Comparison of ENCODE assay signal across 4 cellular contexts in the genomic region with DNA sequence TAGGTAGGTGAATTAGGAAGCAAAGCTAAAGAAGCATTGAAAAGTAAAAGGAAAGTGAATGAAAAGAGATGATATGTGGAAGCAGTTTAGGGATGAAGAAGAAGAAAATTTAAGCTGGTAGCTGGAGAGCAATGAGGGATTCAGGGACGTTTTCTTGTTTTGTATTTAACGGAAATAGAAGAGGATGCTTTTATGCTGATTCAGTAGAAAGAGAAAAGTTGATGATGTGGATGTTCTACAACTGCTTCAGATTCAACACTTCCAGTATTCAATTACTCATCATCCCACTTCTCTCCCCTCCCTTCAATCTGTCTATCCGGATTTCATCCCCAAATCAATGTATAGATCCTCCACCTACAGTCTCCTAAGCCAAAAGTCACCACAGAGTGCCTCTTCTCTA.
TF ChIP-seq lines count a peak whose summit lies in the region.

No MANE protein-coding gene starts in this region.

TF ChIP-seq in SK-N-SH, 30 proteins besides CTCF, POLR2A, EP300 and RAD21 (continues in another document):
- TF ChIP-seq FOXJ3 (CRISPR knock-in tag; IDR thresholded peaks at IDR 0.05) = no peak
- TF ChIP-seq RCOR1 (IDR thresholded peaks at IDR 0.05; ENCODE audit: low read length) = no peak
- no peak for TF ChIP-seq SMC3 (IDR thresholded peaks at IDR 0.05; ENCODE audit: low read depth, low read length)
- TF ChIP-seq RFX5 (IDR thresholded peaks at IDR 0.05; ENCODE audit: low read length) = no peak
- TF ChIP-seq GATA2 (CRISPR knock-in tag; IDR thresholded peaks at IDR 0.05) = no peak
- no peak for TF ChIP-seq NRF1 (IDR thresholded peaks at IDR 0.05; ENCODE audit: low read depth, low read length)
- no peak for TF ChIP-seq MEF2A (IDR thresholded peaks at IDR 0.05; ENCODE audit: borderline replicate concordance, low read depth)
- no peak for TF ChIP-seq JUND (IDR thresholded peaks at IDR 0.05)
- TF ChIP-seq TEAD4 (IDR thresholded peaks at IDR 0.05; ENCODE audit: borderline replicate concordance, insufficient read depth) = no peak
- TF ChIP-seq, protein P1, sequence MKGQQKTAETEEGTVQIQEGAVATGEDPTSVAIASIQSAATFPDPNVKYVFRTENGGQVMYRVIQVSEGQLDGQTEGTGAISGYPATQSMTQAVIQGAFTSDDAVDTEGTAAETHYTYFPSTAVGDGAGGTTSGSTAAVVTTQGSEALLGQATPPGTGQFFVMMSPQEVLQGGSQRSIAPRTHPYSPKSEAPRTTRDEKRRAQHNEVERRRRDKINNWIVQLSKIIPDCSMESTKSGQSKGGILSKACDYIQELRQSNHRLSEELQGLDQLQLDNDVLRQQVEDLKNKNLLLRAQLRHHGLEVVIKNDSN (IDR thresholded peaks at IDR 0.05; ENCODE audit: borderline replicate concordance, low read depth) = no peak
- TF ChIP-seq CHD2 (IDR thresholded peaks at IDR 0.05; ENCODE audit: low read length, partially characterized antibody) = no peak
- TF ChIP-seq, protein P2, sequence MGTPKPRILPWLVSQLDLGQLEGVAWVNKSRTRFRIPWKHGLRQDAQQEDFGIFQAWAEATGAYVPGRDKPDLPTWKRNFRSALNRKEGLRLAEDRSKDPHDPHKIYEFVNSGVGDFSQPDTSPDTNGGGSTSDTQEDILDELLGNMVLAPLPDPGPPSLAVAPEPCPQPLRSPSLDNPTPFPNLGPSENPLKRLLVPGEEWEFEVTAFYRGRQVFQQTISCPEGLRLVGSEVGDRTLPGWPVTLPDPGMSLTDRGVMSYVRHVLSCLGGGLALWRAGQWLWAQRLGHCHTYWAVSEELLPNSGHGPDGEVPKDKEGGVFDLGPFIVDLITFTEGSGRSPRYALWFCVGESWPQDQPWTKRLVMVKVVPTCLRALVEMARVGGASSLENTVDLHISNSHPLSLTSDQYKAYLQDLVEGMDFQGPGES (IDR thresholded peaks at IDR 0.05; ENCODE audit: low read depth, low read length) = no peak
- no peak for TF ChIP-seq TCF12 (IDR thresholded peaks at IDR 0.05)
- no peak for TF ChIP-seq GABPA (IDR thresholded peaks at IDR 0.05; ENCODE audit: low read depth)
- no peak for TF ChIP-seq ELF1 (IDR thresholded peaks at IDR 0.05)
- TF ChIP-seq FOXM1 (IDR thresholded peaks at IDR 0.05; ENCODE audit: low read depth) = no peak
- no peak for TF ChIP-seq RXRA (IDR thresholded peaks at IDR 0.05; ENCODE audit: borderline replicate concordance, low read depth)
- no peak for TF ChIP-seq NFIC (IDR thresholded peaks at IDR 0.05; ENCODE audit: borderline replicate concordance)
- no peak for TF ChIP-seq SIN3A (IDR thresholded peaks at IDR 0.05; ENCODE audit: borderline replicate concordance, low read depth, low read length)

TF ChIP-seq in SK-N-SH treated with all-trans-retinoic acid at 6 μM for 48 hours, 23 proteins besides CTCF, POLR2A, EP300 and RAD21:
- no peak for TF ChIP-seq RARB (CRISPR knock-in tag; IDR thresholded peaks at IDR 0.05)
- TF ChIP-seq BACH2 (CRISPR knock-in tag; IDR thresholded peaks at IDR 0.05; ENCODE audit: borderline replicate concordance) = no peak
- no peak for TF ChIP-seq ZFP3 (CRISPR knock-in tag; IDR thresholded peaks at IDR 0.05)
- no peak for TF ChIP-seq TOX (CRISPR knock-in tag; IDR thresholded peaks at IDR 0.05; ENCODE audit: borderline replicate concordance)
- no peak for TF ChIP-seq ESRRG (CRISPR knock-in tag; IDR thresholded peaks at IDR 0.05)
- TF ChIP-seq ARNTL (CRISPR knock-in tag; IDR thresholded peaks at IDR 0.05; ENCODE audit: borderline replicate concordance, low read depth) = no peak
- TF ChIP-seq, protein P3, sequence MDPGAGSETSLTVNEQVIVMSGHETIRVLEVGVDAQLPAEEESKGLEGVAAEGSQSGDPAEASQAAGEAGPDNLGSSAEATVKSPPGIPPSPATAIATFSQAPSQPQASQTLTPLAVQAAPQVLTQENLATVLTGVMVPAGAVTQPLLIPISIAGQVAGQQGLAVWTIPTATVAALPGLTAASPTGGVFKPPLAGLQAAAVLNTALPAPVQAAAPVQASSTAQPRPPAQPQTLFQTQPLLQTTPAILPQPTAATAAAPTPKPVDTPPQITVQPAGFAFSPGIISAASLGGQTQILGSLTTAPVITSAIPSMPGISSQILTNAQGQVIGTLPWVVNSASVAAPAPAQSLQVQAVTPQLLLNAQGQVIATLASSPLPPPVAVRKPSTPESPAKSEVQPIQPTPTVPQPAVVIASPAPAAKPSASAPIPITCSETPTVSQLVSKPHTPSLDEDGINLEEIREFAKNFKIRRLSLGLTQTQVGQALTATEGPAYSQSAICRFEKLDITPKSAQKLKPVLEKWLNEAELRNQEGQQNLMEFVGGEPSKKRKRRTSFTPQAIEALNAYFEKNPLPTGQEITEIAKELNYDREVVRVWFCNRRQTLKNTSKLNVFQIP (CRISPR knock-in tag; IDR thresholded peaks at IDR 0.05; ENCODE audit: borderline replicate concordance, low read depth) = no peak
- TF ChIP-seq ZNF8 (CRISPR knock-in tag; IDR thresholded peaks at IDR 0.05) = no peak
- no peak for TF ChIP-seq SNAI2 (CRISPR knock-in tag; IDR thresholded peaks at IDR 0.05)
- no peak for TF ChIP-seq PPARA (CRISPR knock-in tag; IDR thresholded peaks at IDR 0.05; ENCODE audit: borderline replicate concordance)
- no peak for TF ChIP-seq ZNF70 (CRISPR knock-in tag; IDR thresholded peaks at IDR 0.05)
- no peak for TF ChIP-seq GLIS3 (CRISPR knock-in tag; IDR thresholded peaks at IDR 0.05)
- TF ChIP-seq TCF4 (CRISPR knock-in tag; IDR thresholded peaks at IDR 0.05; ENCODE audit: borderline replicate concordance) = no peak
- TF ChIP-seq, protein P4, sequence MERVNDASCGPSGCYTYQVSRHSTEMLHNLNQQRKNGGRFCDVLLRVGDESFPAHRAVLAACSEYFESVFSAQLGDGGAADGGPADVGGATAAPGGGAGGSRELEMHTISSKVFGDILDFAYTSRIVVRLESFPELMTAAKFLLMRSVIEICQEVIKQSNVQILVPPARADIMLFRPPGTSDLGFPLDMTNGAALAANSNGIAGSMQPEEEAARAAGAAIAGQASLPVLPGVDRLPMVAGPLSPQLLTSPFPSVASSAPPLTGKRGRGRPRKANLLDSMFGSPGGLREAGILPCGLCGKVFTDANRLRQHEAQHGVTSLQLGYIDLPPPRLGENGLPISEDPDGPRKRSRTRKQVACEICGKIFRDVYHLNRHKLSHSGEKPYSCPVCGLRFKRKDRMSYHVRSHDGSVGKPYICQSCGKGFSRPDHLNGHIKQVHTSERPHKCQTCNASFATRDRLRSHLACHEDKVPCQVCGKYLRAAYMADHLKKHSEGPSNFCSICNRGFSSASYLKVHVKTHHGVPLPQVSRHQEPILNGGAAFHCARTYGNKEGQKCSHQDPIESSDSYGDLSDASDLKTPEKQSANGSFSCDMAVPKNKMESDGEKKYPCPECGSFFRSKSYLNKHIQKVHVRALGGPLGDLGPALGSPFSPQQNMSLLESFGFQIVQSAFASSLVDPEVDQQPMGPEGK (CRISPR knock-in tag; IDR thresholded peaks at IDR 0.05; ENCODE audit: borderline replicate concordance) = no peak
TF ChIP-seq in SK-N-SH treated with all-trans-retinoic acid at 6 μM for 48 hours: peak in this region for 0.

TF ChIP-seq in A549, 52 proteins besides CTCF, POLR2A, EP300 and RAD21:
- TF ChIP-seq MAFK (IDR thresholded peaks at IDR 0.05; ENCODE audit: partially characterized antibody) (peak; percentile 78), BHLHE40 (IDR thresholded peaks at IDR 0.05; ENCODE audit: low read depth, low read length) (no peak), HOXA7 (CRISPR knock-in tag; IDR thresholded peaks at IDR 0.05) (no peak)
- TF ChIP-seq, protein P5, sequence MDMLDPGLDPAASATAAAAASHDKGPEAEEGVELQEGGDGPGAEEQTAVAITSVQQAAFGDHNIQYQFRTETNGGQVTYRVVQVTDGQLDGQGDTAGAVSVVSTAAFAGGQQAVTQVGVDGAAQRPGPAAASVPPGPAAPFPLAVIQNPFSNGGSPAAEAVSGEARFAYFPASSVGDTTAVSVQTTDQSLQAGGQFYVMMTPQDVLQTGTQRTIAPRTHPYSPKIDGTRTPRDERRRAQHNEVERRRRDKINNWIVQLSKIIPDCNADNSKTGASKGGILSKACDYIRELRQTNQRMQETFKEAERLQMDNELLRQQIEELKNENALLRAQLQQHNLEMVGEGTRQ (IDR thresholded peaks at IDR 0.05) = no peak
- TF ChIP-seq, protein P6, sequence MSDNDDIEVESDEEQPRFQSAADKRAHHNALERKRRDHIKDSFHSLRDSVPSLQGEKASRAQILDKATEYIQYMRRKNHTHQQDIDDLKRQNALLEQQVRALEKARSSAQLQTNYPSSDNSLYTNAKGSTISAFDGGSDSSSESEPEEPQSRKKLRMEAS (IDR thresholded peaks at IDR 0.05) = no peak

TF ChIP-seq in K562, 482 proteins besides CTCF, POLR2A, EP300 and RAD21:
- TF ChIP-seq NONO (IDR thresholded peaks at IDR 0.05; ENCODE audit: low read depth in 2 of 2, low read length in 1 of 2) (no peak), C11orf30 (IDR thresholded peaks at IDR 0.05; ENCODE audit: low read depth) (peak; percentile 13; the same call in 1 of the 2 replicates)
